Comparison of ENCODE assay signal across 10 cellular contexts in the genomic region with DNA sequence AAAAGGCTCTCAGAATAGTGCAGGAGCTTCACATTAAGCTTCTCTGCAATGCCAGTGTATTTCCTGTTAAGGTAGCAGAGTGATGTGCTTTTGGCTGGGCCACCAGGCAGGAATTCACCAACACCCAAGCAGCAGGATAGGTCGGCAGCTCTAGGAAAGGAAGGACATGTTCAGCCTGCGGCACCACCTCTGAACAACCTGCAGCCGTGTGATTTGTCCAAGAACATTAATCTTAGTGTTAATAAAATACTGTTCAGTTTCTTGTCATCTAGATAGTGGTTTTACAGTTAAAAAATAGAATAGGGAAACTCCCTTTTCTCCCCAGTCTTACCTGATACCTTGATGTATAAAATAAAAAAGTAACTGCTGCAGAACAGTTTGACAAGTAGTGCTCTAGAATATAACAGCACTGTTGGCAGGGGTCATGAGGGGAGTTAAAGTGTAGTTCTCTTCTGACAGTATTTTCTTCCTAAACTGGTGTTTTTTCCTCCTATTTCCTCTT. TPM values are rescaled to one million over a fixed set of nuclear protein-coding genes. Genes with fewer than 3 reads are reported as not detected.
A peak's percentile ranks its signal among the peaks of the same experiment; 100 is the strongest.
DNase-seq lines count a peak whose midpoint lies in the region; ATAC-seq, FAIRE-seq and TF ChIP-seq lines count a peak whose summit lies in the region.
"Had no signal": no experiment of that assay in that cellular context is flagged by ENCODE, and none has a peak within 500 bp of the region (broad histone marks: within the 10 kb centered on the region; RNA-seq: fewer than 3 reads in every experiment).

No MANE protein-coding gene starts in this region.

- no peak for TF ChIP-seq POLR2A in transverse colon (IDR thresholded peaks at IDR 0.05)

- intact Hi-C loops in Right ventricle myocardium inferior (cut with DNase I) (no loop called here), cardiac septum (cut with DNase I) (no loop called here), heart right ventricle (cut with DNase I) (no loop called here), transverse colon (cut with DNase I; ENCODE audit: low total_unique reads) (no loop called here)

- H3K27ac ChIP-seq in heart right ventricle = peak overlapping the region in 4 of 10 donors; percentile 15 to 49 (median 31)
- H3K27ac ChIP-seq in transverse colon = no peak overlapping the region
- H3K27ac ChIP-seq in caudate nucleus (ENCODE audit: low read depth, low read length) = no peak overlapping the region
- H3K27ac ChIP-seq: BLaER1 treated with 17β-estradiol and CSF1 and Interleukin-3, amounts not matched to agents 10 nM and 100 nM had no signal

- no peak for TF ChIP-seq EP300 in transverse colon (IDR thresholded peaks at IDR 0.05; ENCODE audit: low read depth)

- H3K9me3 ChIP-seq in heart right ventricle (no peaks in the 10 kb centered on the region), transverse colon (no peaks in the 10 kb centered on the region)
- H3K9me3 ChIP-seq: BLaER1 treated with 17β-estradiol and CSF1 and Interleukin-3, amounts not matched to agents 10 nM and 100 nM had no signal

- TF ChIP-seq CTCF in heart right ventricle (IDR thresholded peaks at IDR 0.05) = no peak
- no peak for TF ChIP-seq CTCF in transverse colon (IDR thresholded peaks at IDR 0.05)

- H3K4me1 ChIP-seq in heart right ventricle = peaks cover 0 to 65% (median 49%) of the 10 kb centered on the region in 9 donors
- peaks cover 0 to 48% (median 11%) of the 10 kb centered on the region in 4 donors for H3K4me1 ChIP-seq in transverse colon

- H3K27me3 ChIP-seq in heart right ventricle = no peaks in the 10 kb centered on the region
- no peaks in the 10 kb centered on the region for H3K27me3 ChIP-seq in transverse colon
- H3K27me3 ChIP-seq: BLaER1 treated with 17β-estradiol and CSF1 and Interleukin-3, amounts not matched to agents 10 nM and 100 nM had no signal

- ATAC-seq in Right ventricle myocardium inferior (peak; percentile 90), heart right ventricle (peak; percentile 34 to 93 (median 75))

- H3K4me3 ChIP-seq in heart right ventricle (no peak overlapping the region), transverse colon (no peak overlapping the region)
- H3K4me3 ChIP-seq: BLaER1 treated with 17β-estradiol and CSF1 and Interleukin-3, amounts not matched to agents 10 nM and 100 nM had no signal

- DNase-seq in Right ventricle myocardium inferior (ENCODE audit: missing footprints) (no peak), cardiac septum (ENCODE audit: low spot score) (no peak), HTR-8/SVneo (ENCODE audit: insufficient read length, low spot score) (no peak), heart right ventricle (no peak), glomerular visceral epithelial cell (ENCODE audit: extremely low spot score) (no peak), transverse colon (no peak), iPS-NIHi11 (ENCODE audit: low spot score) (no peak), caudate nucleus (lab: John Stamatoyannopoulos, UW) (no peak)
- DNase-seq: effector CD4-positive, alpha-beta T cell had no signal

- H3K36me3 ChIP-seq in heart right ventricle = peaks cover 0 to 18% (median 0%) of the 10 kb centered on the region in 9 donors
- H3K36me3 ChIP-seq in transverse colon = no peaks in the 10 kb centered on the region

- 31 to 38% methylated on average over 3 of the region's 3 CpGs for WGBS in heart right ventricle, 2 donors
- WGBS in transverse colon (ENCODE audit: low coverage in 1 of 2), 2 donors = 50 to 61% methylated on average over 2 to 3 of the region's 3 CpGs

- peak; percentile 44 for FAIRE-seq in HTR-8/SVneo (lab: Jason Lieb, UNC)

- in situ Hi-C loops in transverse colon (cut with MboI; ENCODE audit: low pct_ligation_motif_present in 1 of 4, low pct_unique_long_range_greater_than_20kb in 1 of 4, low sequenced_read_pairs in 3 of 4) = no loop called here

RNA-seq across cellular contexts. Expression of gene ZNF292, which starts 18.8 kb away (rescaled TPM):
- total RNA-seq in Right ventricle myocardium inferior (35.0 TPM), cardiac septum (34.5 TPM), heart right ventricle (10 to 100 TPM; 28.0 to 38.2 (median 31.7) TPM), transverse colon (10 to 100 TPM; 18.5 to 61.8 (median 42.4) TPM)
- polyA plus RNA-seq in heart right ventricle = 10 to 100 TPM in 1 of 2 donors, 1 to 10 TPM in 1; 1.9 to 10.7 TPM
